In the genomic region with DNA sequence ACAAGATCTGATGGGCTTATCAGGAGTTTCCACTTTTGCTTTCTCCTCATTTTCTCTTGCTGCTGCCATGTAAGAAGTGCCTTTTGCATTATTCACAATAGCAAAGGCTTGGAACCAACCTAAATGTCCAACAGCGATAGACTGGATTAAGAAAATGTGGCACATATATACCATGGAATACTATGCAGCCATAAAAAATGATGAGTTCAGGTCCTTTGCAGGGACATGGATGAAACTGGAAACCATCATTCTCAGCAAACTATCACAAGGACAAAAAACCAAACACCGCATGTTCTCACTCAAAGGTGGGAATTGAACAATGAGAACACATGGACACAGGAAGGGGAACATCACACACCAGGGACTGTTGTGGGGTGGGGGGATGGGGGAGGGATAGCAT, we compare ENCODE assay signal across 3 cellular contexts.
DNase-seq lines count a peak whose midpoint lies in the region; ATAC-seq, FAIRE-seq and TF ChIP-seq lines count a peak whose summit lies in the region.
"Not testable (repeated sequence)": the region's sequence is repeated elsewhere in the genome, so short reads cannot be mapped to it uniquely, and the experiment has no call there.

No MANE protein-coding gene starts in this region.

- not testable (repeated sequence) for H3K36me3 Mint-ChIP-seq in activated naive CD8-positive, alpha-beta T cell treated with anti-CD3 and anti-CD28 coated beads, Interleukin-2, amount 10 ng/mL, durations not matched to agents 7 days and 5 days

- TF ChIP-seq CTCF in HEK293 (tag by site-specific recombination; IDR thresholded peaks at IDR 0.05); K562 (IDR thresholded peaks at IDR 0.05 in 2 of 3, conservative IDR thresholded peaks at IDR 0.05 in 1 of 3; ENCODE audit: insufficient read depth in 2 of 3, low read depth in 1 of 3, low read length in 3 of 3): not testable (repeated sequence)

- H3K27me3 ChIP-seq in K562 (ENCODE audit: control insufficient read depth in 2 of 2, insufficient read depth in 2 of 2, low read length in 2 of 2), result not testable (repeated sequence)

- not testable (repeated sequence) for H3K4me2 ChIP-seq in K562 (ENCODE audit: insufficient read depth, low read length)

- not testable (repeated sequence) for ATAC-seq in activated naive CD8-positive, alpha-beta T cell treated with anti-CD3 and anti-CD28 coated beads, Interleukin-2, amount 10 ng/mL, durations not matched to agents 7 days and 5 days (ENCODE audit: low read depth); K562

- not testable (repeated sequence) for DNase-seq in activated naive CD8-positive, alpha-beta T cell treated with anti-CD3 and anti-CD28 coated beads, Interleukin-2, amount 10 ng/mL, durations not matched to agents 7 days and 5 days; K562 (ENCODE audit: extremely low read depth in 1 of 4, low spot score in 3 of 4)

- not testable (repeated sequence) for H3K4me3 ChIP-seq in HEK293 (ENCODE audit: low read depth, low read length); K562

- not testable (repeated sequence) for TF ChIP-seq EP300 in K562 (IDR thresholded peaks at IDR 0.05; ENCODE audit: low read length)

- intact Hi-C loops in K562 (cut with micrococcal nuclease), result not testable (repeated sequence)

- peaks cover 13% of the 10 kb centered on the region for H3K9me3 Mint-ChIP-seq in activated naive CD8-positive, alpha-beta T cell treated with anti-CD3 and anti-CD28 coated beads, Interleukin-2, amount 10 ng/mL, durations not matched to agents 7 days and 5 days

- not testable (repeated sequence) for H3K4me3 Mint-ChIP-seq in activated naive CD8-positive, alpha-beta T cell treated with anti-CD3 and anti-CD28 coated beads, Interleukin-2, amount 10 ng/mL, durations not matched to agents 7 days and 5 days

- POLR2A ChIA-PET in HEK293 (lab: Yijun Ruan, JAX); activated naive CD8-positive, alpha-beta T cell treated with anti-CD3 and anti-CD28 coated beads, Interleukin-2, amount 10 ng/mL, durations not matched to agents 7 days and 5 days (lab: Charles Lee); K562 (lab: Yijun Ruan, JAX): not testable (repeated sequence)

- TF ChIP-seq POLR2A in K562 (conservative IDR thresholded peaks at IDR 0.05), result not testable (repeated sequence)

- not testable (repeated sequence) for H4K20me1 ChIP-seq in K562 (replicated peaks; ENCODE audit: control insufficient read depth, insufficient read depth, low read length)

- H3K9ac ChIP-seq in K562 (ENCODE audit: insufficient read depth in 1 of 2, low read depth in 2 of 2, low read length in 2 of 2), result not testable (repeated sequence)

- FAIRE-seq in K562 (lab: Jason Lieb, UNC), result not testable (repeated sequence)

- not testable (repeated sequence) for BruUV-seq in K562 (replicated peaks; lab: Mats Ljungman, UMichigan)

- in situ Hi-C loops in K562 (cut with MboI), result not testable (repeated sequence)

- peak overlapping the region; percentile 2 for H3K27ac Mint-ChIP-seq in activated naive CD8-positive, alpha-beta T cell treated with anti-CD3 and anti-CD28 coated beads, Interleukin-2, amount 10 ng/mL, durations not matched to agents 7 days and 5 days

- H3K27me3 Mint-ChIP-seq in activated naive CD8-positive, alpha-beta T cell treated with anti-CD3 and anti-CD28 coated beads, Interleukin-2, amount 10 ng/mL, durations not matched to agents 7 days and 5 days, result not testable (repeated sequence)

- not testable (repeated sequence) for H3K27ac ChIP-seq in HEK293 (ENCODE audit: extremely low read depth, low read depth, low read length); K562 (ENCODE audit: extremely low read depth, low read depth, low read length)

- H3K79me2 ChIP-seq in K562 (ENCODE audit: control insufficient read depth, insufficient read depth, low read length), result not testable (repeated sequence)

- H3K9me1 ChIP-seq in K562 (ENCODE audit: control insufficient read depth, insufficient read depth, low read length), result not testable (repeated sequence)

- H3K36me3 ChIP-seq in HEK293 (ENCODE audit: control insufficient read depth in 2 of 2, insufficient read depth in 1 of 2, low read length in 2 of 2); K562 (ENCODE audit: control insufficient read depth, insufficient read depth, low read length): not testable (repeated sequence)

- not testable (repeated sequence) for H3K4me1 Mint-ChIP-seq in activated naive CD8-positive, alpha-beta T cell treated with anti-CD3 and anti-CD28 coated beads, Interleukin-2, amount 10 ng/mL, durations not matched to agents 7 days and 5 days

- WGBS in K562 (ENCODE audit: insufficient coverage, low coverage, missing lambda C conversion rate), result 57% methylated on average over 1 of the region's 2 CpGs

- CTCF ChIA-PET in HEK293 (lab: Yijun Ruan, JAX); K562 (lab: Yijun Ruan, JAX; ENCODE audit: low intra/inter-chr PET ratio): not testable (repeated sequence)

- not testable (repeated sequence) for TF ChIP-seq RAD21 in K562 (CRISPR knock-in tag; conservative IDR thresholded peaks at IDR 0.05 in 1 of 2, IDR thresholded peaks at IDR 0.05 in 1 of 2)

- not testable (repeated sequence) for H3K4me1 ChIP-seq in HEK293 (ENCODE audit: control insufficient read depth, insufficient read depth, low read length); K562 (replicated peaks in 1 of 2; ENCODE audit: control insufficient read depth in 2 of 2, insufficient read depth in 2 of 2, low read length in 2 of 2)

- H3K9me3 ChIP-seq in HEK293 (ENCODE audit: control insufficient read depth, insufficient read depth, low read depth, low read length); K562 (replicated peaks; ENCODE audit: control insufficient read depth, insufficient read depth, low read depth, low read length): not testable (repeated sequence)

- H2AFZ ChIP-seq in K562 (ENCODE audit: low read depth, low read length), result not testable (repeated sequence)

TF ChIP-seq in HEK293, 187 proteins besides CTCF, POLR2A, EP300 and RAD21:
- TF ChIP-seq ZNF146 (tag by site-specific recombination; IDR thresholded peaks at IDR 0.05), result peak; percentile 82

TF ChIP-seq in K562, 482 proteins besides CTCF, POLR2A, EP300 and RAD21:
- TF ChIP-seq ZNF146 (CRISPR knock-in tag; IDR thresholded peaks at IDR 0.05; ENCODE audit: unreplicated experiment), result peak; percentile 59
TF ChIP-seq in K562: peak in this region for 1; not testable (repeated sequence) for 481.
